ENCODE assay signal across 1 cellular context in the genomic region with DNA sequence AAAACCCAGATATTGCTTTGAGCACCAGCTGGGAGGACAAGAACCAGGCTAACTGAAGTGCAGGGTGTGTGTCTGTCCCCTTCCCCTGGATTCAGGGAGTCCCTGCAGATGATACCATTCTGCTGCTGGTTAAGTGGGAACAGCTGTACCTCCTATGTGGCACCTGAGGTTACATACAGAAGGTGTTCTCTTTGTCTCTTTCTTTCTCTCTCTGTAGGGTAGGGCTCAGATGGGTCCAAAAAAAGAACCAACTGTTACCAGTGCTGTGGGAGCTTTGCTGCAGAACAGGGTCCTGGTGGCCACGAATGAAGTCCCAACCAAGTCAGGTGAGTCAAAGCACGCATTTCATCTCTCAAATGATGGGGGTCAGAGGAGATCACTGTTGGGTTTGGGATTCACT.
TF ChIP-seq lines count a peak whose summit lies in the region.

No MANE protein-coding gene starts in this region.

TF ChIP-seq in SK-N-SH, 30 proteins besides CTCF, POLR2A, EP300 and RAD21:
- TF ChIP-seq NRF1 (IDR thresholded peaks at IDR 0.05; ENCODE audit: low read depth, low read length), result no peak
- no peak for TF ChIP-seq YY1 (IDR thresholded peaks at IDR 0.05; ENCODE audit: low read depth)
- TF ChIP-seq JUND (IDR thresholded peaks at IDR 0.05), result no peak
- TF ChIP-seq GATA2 (CRISPR knock-in tag; IDR thresholded peaks at IDR 0.05), result no peak
- no peak for TF ChIP-seq EZH2phosphoT487 (IDR thresholded peaks at IDR 0.05; ENCODE audit: borderline replicate concordance, low read depth)
- no peak for TF ChIP-seq CHD2 (IDR thresholded peaks at IDR 0.05; ENCODE audit: low read length, partially characterized antibody)
- no peak for TF ChIP-seq TAF1 (IDR thresholded peaks at IDR 0.05; ENCODE audit: borderline replicate concordance, low read depth, low read length)
- TF ChIP-seq SMC3 (IDR thresholded peaks at IDR 0.05; ENCODE audit: low read depth, low read length), result no peak
- TF ChIP-seq, protein P1, sequence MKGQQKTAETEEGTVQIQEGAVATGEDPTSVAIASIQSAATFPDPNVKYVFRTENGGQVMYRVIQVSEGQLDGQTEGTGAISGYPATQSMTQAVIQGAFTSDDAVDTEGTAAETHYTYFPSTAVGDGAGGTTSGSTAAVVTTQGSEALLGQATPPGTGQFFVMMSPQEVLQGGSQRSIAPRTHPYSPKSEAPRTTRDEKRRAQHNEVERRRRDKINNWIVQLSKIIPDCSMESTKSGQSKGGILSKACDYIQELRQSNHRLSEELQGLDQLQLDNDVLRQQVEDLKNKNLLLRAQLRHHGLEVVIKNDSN (IDR thresholded peaks at IDR 0.05; ENCODE audit: borderline replicate concordance, low read depth), result no peak
- TF ChIP-seq, protein P2, sequence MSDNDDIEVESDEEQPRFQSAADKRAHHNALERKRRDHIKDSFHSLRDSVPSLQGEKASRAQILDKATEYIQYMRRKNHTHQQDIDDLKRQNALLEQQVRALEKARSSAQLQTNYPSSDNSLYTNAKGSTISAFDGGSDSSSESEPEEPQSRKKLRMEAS (IDR thresholded peaks at IDR 0.05; ENCODE audit: low read depth), result no peak
- no peak for TF ChIP-seq POLR2AphosphoS5 (IDR thresholded peaks at IDR 0.05; ENCODE audit: low read depth, low read length)
- TF ChIP-seq FOXJ3 (CRISPR knock-in tag; IDR thresholded peaks at IDR 0.05), result no peak
- no peak for TF ChIP-seq FOSL2 (IDR thresholded peaks at IDR 0.05; ENCODE audit: borderline replicate concordance, low read depth)
- TF ChIP-seq, protein P3, sequence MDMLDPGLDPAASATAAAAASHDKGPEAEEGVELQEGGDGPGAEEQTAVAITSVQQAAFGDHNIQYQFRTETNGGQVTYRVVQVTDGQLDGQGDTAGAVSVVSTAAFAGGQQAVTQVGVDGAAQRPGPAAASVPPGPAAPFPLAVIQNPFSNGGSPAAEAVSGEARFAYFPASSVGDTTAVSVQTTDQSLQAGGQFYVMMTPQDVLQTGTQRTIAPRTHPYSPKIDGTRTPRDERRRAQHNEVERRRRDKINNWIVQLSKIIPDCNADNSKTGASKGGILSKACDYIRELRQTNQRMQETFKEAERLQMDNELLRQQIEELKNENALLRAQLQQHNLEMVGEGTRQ (IDR thresholded peaks at IDR 0.05; ENCODE audit: borderline replicate concordance, low read depth, low read length), result no peak
- TF ChIP-seq RFX5 (IDR thresholded peaks at IDR 0.05; ENCODE audit: low read length), result no peak
- TF ChIP-seq TEAD4 (IDR thresholded peaks at IDR 0.05; ENCODE audit: borderline replicate concordance, insufficient read depth), result no peak
- no peak for TF ChIP-seq TCF12 (IDR thresholded peaks at IDR 0.05)
- TF ChIP-seq ELF1 (IDR thresholded peaks at IDR 0.05), result no peak
